ENCODE assay signal across 7 cellular contexts in genomic region chr17:7688808-7689316, GRCh38. TPM values are rescaled to one million over a fixed set of nuclear protein-coding genes. Genes with fewer than 3 reads are reported as not detected.
A peak's percentile ranks its signal among the peaks of the same experiment; 100 is the strongest.
DNase-seq lines count a peak whose midpoint lies in the region; ATAC-seq and TF ChIP-seq lines count a peak whose summit lies in the region.

No MANE protein-coding gene starts in this region.

- POLR2A ChIA-PET in activated CD4-positive, alpha-beta memory T cell treated with anti-CD3 and anti-CD28 coated beads, Interleukin-2, amount 10 ng/mL, durations not matched to agents 7 days and 5 days (lab: Charles Lee), result interaction anchor here (1.0 to 7.5 kb wide), 18 partner anchors 13 to 484 kb away, joined by 3 to 129 read pairs (median 29); partner anchors contain the start of genes ATP1B2, DNAH2, EFNB3 and FXR2

- peaks cover 38% of the 10 kb centered on the region for H3K4me1 Mint-ChIP-seq in activated CD4-positive, alpha-beta memory T cell treated with anti-CD3 and anti-CD28 coated beads, Interleukin-2, amount 10 ng/mL, durations not matched to agents 7 days and 5 days

- H3K4me3 ChIP-seq in HFF-Myc (replicated peaks; ENCODE audit: low read depth, low read length) (peak overlapping the region; percentile 90), iPS-11a (ENCODE audit: low read depth, low read length) (peak overlapping the region; percentile 70), spleen (peak overlapping the region; percentile 56 to 97 (median 92))

- no peaks in the 10 kb centered on the region for H3K27me3 Mint-ChIP-seq in activated CD4-positive, alpha-beta memory T cell treated with anti-CD3 and anti-CD28 coated beads, Interleukin-2, amount 10 ng/mL, durations not matched to agents 7 days and 5 days

- no peak for ATAC-seq in HG03342 (IDR thresholded peaks at IDR 0.05; ENCODE audit: unreplicated experiment)

- H3K36me3 ChIP-seq in spleen, result peaks cover 0 to 43% (median 7%) of the 10 kb centered on the region in 6 donors

- H3K9me3 Mint-ChIP-seq in activated CD4-positive, alpha-beta memory T cell treated with anti-CD3 and anti-CD28 coated beads, Interleukin-2, amount 10 ng/mL, durations not matched to agents 7 days and 5 days, result no peaks in the 10 kb centered on the region

- no peak for DNase-seq in HFF-Myc (ENCODE audit: extremely low read depth, low read depth)
- DNase-seq in activated CD4-positive, alpha-beta memory T cell treated with anti-CD3 and anti-CD28 coated beads, Interleukin-2, amount 10 ng/mL, durations not matched to agents 7 days and 5 days, result no peak
- DNase-seq in spleen, result no peak
- no peak for DNase-seq in A172 (ENCODE audit: low spot score)
- no peak for DNase-seq in dermis blood vessel endothelial cell

- WGBS in spleen, 5 donors, result 21 to 35% (median 24%) methylated on average over 13 of the region's 13 CpGs

- TF ChIP-seq CTCF in HFF-Myc (IDR thresholded peaks at IDR 0.05; ENCODE audit: low read depth, low read length, missing control alignments) (no peak), spleen (IDR thresholded peaks at IDR 0.05 in 8 of 11, conservative IDR thresholded peaks at IDR 0.05 in 3 of 11) (no peak)

- H3K36me3 Mint-ChIP-seq in activated CD4-positive, alpha-beta memory T cell treated with anti-CD3 and anti-CD28 coated beads, Interleukin-2, amount 10 ng/mL, durations not matched to agents 7 days and 5 days (ENCODE audit: low read depth), result peaks cover 37% of the 10 kb centered on the region

- CTCF ChIA-PET in activated CD4-positive, alpha-beta memory T cell treated with anti-CD3 and anti-CD28 coated beads, Interleukin-2, amount 10 ng/mL, durations not matched to agents 7 days and 5 days (lab: Charles Lee), result interaction anchor here (1.1 to 5.5 kb wide), 17 partner anchors 9 to 359 kb away, joined by 3 to 56 read pairs (median 10); partner anchors contain the start of genes ATP1B2, FXR2, MPDU1 and NEURL4

- H3K27me3 ChIP-seq in spleen (replicated peaks in 1 of 7), result no peaks in the 10 kb centered on the region

- H3K4me3 Mint-ChIP-seq in activated CD4-positive, alpha-beta memory T cell treated with anti-CD3 and anti-CD28 coated beads, Interleukin-2, amount 10 ng/mL, durations not matched to agents 7 days and 5 days, result peak overlapping the region; percentile 94

- intact Hi-C loops in spleen (cut with DNase I; ENCODE audit: low total_unique reads), result loop anchor here (10.0 kb wide), 1 partner anchor 64 kb away; the partner anchor contains the start of gene SAT2

- H3K9me3 ChIP-seq in spleen, result no peaks in the 10 kb centered on the region

- peak overlapping the region in 7 of 8 donors; percentile 93 to 98 (median 98) for H3K27ac ChIP-seq in spleen

- no peak for TF ChIP-seq POLR2A in spleen (IDR thresholded peaks at IDR 0.05)

- peak overlapping the region; percentile 96 for H3K27ac Mint-ChIP-seq in activated CD4-positive, alpha-beta memory T cell treated with anti-CD3 and anti-CD28 coated beads, Interleukin-2, amount 10 ng/mL, durations not matched to agents 7 days and 5 days

- peaks cover 28 to 48% (median 36%) of the 10 kb centered on the region in 6 donors for H3K4me1 ChIP-seq in spleen

RNA-seq across cellular contexts. Expression of gene WRAP53, which starts 0.6 kb away (rescaled TPM):
- 10 to 100 TPM; 18.6 to 18.8 TPM for total RNA-seq in activated CD4-positive, alpha-beta memory T cell treated with anti-CD3 and anti-CD28 coated beads, Interleukin-2, amount 10 ng/mL, durations not matched to agents 7 days and 5 days
- total RNA-seq in spleen (10 to 100 TPM in 1 of 7 donors, 1 to 10 TPM in 6; 8.5 to 10.6 (median 9.5) TPM), dermis blood vessel endothelial cell (7.1 and 11.2 TPM in 2 replicates)
- 10 to 100 TPM; 13.3 to 21.8 (median 16.4) TPM for polyA plus RNA-seq in spleen
- 26.0 and 27.4 TPM in 2 replicates for total RNA-seq in A172 (2014; rRNA removed; shearing (Covaris generic))

RNA-seq across cellular contexts. Expression of gene TP53, which starts 1.6 kb away (rescaled TPM):
- total RNA-seq in activated CD4-positive, alpha-beta memory T cell treated with anti-CD3 and anti-CD28 coated beads, Interleukin-2, amount 10 ng/mL, durations not matched to agents 7 days and 5 days, result 100 to 1,000 TPM; 123 TPM
- total RNA-seq in spleen (10 to 100 TPM; 37.0 to 83.9 (median 58.5) TPM), dermis blood vessel endothelial cell (36.1 and 69.7 TPM in 2 replicates)
- polyA plus RNA-seq in spleen, result 10 to 100 TPM; 33.6 to 48.1 (median 40.1) TPM
- total RNA-seq in A172 (2014; rRNA removed; shearing (Covaris generic)), result 99.3 and 107 TPM in 2 replicates

RNA-seq across cellular contexts. Expression of gene EFNB3, which starts 16.1 kb away (rescaled TPM):
- not detected for total RNA-seq in activated CD4-positive, alpha-beta memory T cell treated with anti-CD3 and anti-CD28 coated beads, Interleukin-2, amount 10 ng/mL, durations not matched to agents 7 days and 5 days
- under 1 TPM in 6 of 7 donors, not detected in 1; 0.17 to 0.60 (median 0.29) TPM for total RNA-seq in spleen
- under 1 TPM; 0.04 to 0.11 (median 0.06) TPM for polyA plus RNA-seq in spleen
- 7.6 and 11.3 TPM in 2 replicates for total RNA-seq in A172 (2014; rRNA removed; shearing (Covaris generic))
- 0.14 and 0.51 TPM in 2 replicates for total RNA-seq in dermis blood vessel endothelial cell

RNA-seq across cellular contexts. Expression of gene DNAH2, which starts 28.7 kb away (rescaled TPM):
- total RNA-seq in activated CD4-positive, alpha-beta memory T cell treated with anti-CD3 and anti-CD28 coated beads, Interleukin-2, amount 10 ng/mL, durations not matched to agents 7 days and 5 days, result not detected
- total RNA-seq in spleen (1 to 10 TPM in 1 of 7 donors, under 1 TPM in 5, not detected in 1; 0.13 to 1.1 (median 0.23) TPM), dermis blood vessel endothelial cell (0.42 TPM in 1 of 2 replicates, not detected in the other)
- polyA plus RNA-seq in spleen, result under 1 TPM; 0.02 to 0.03 (median 0.02) TPM
- total RNA-seq in A172 (2014; rRNA removed; shearing (Covaris generic)), result 0.17 TPM in 2 replicates

RNA-seq across cellular contexts. Expression of gene ATP1B2, which starts 38.1 kb away (rescaled TPM):
- total RNA-seq in activated CD4-positive, alpha-beta memory T cell treated with anti-CD3 and anti-CD28 coated beads, Interleukin-2, amount 10 ng/mL, durations not matched to agents 7 days and 5 days, result under 1 TPM; 0.25 to 0.50 TPM
- total RNA-seq in spleen (10 to 100 TPM in 1 of 7 donors, 1 to 10 TPM in 6; 3.8 to 10.1 (median 5.1) TPM), dermis blood vessel endothelial cell (not detected in 2 replicates)
- polyA plus RNA-seq in spleen, result under 1 TPM; 0.26 to 0.56 (median 0.54) TPM
- total RNA-seq in A172 (2014; rRNA removed; shearing (Covaris generic)), result not detected in 2 replicates
